22 cellular contexts compared by ENCODE assay signal in the genomic region with DNA sequence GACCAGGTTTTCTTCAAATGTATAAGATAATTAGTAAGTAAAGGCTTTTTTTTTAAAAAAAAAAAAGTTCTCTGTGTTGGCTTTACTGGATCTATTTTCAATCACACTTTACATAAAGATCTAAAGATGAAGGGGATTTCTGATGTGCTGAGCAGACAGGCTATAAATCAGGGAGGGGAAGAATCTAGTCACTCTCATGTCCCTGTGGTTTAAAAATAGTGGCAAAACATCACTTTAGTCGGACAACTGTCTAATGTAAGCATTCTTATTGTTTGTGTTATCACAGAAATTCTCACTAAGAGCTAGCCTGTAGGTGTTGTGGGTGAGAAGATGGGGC.
DNase-seq lines count a peak whose midpoint lies in the region; ATAC-seq, FAIRE-seq and TF ChIP-seq lines count a peak whose summit lies in the region.
"Had no signal": no experiment of that assay in that cellular context is flagged by ENCODE, and none has a peak within 500 bp of the region (broad histone marks: within the 10 kb centered on the region; RNA-seq: fewer than 3 reads in every experiment).

No MANE protein-coding gene starts in this region.

- H3K9ac ChIP-seq in K562 (ENCODE audit: insufficient read depth in 1 of 2, low read depth in 2 of 2, low read length in 2 of 2) = no peak overlapping the region

- H3K79me2 ChIP-seq in OCI-LY7 (ENCODE audit: insufficient read depth, low read depth, low read length) (no peaks in the 10 kb centered on the region), K562 (ENCODE audit: control insufficient read depth, insufficient read depth, low read length) (no peaks in the 10 kb centered on the region)

- no peak for TF ChIP-seq RAD21 in K562 (CRISPR knock-in tag; conservative IDR thresholded peaks at IDR 0.05 in 1 of 2, IDR thresholded peaks at IDR 0.05 in 1 of 2)

- 42% methylated on average over 1 of the region's 1 CpG for WGBS in K562 (ENCODE audit: insufficient coverage, low coverage, missing lambda C conversion rate)

- H3K27me3 Mint-ChIP-seq in stimulated activated naive CD8-positive, alpha-beta T cell treated with anti-CD3 and anti-CD28 coated beads, Interleukin-15, Interleukin-2, amounts not matched to agents 100 ng/mL and 50 ng/mL, for 24 hours = no peaks in the 10 kb centered on the region
- H3K27me3 Mint-ChIP-seq in stimulated activated naive CD8-positive, alpha-beta T cell treated with anti-CD3 and anti-CD28 coated beads, Interleukin-15, amount 100 ng/mL, for 72 hours = no peaks in the 10 kb centered on the region
- H3K27me3 Mint-ChIP-seq: activated CD4-positive, alpha-beta T cell treated with anti-CD3 and anti-CD28 coated beads, Interleukin-2, amount 10 ng/mL, durations not matched to agents 7 days and 5 days had no signal

- H3K27me3 ChIP-seq in K562 (ENCODE audit: control insufficient read depth in 2 of 2, insufficient read depth in 2 of 2, low read length in 2 of 2) = no peaks in the 10 kb centered on the region
- H3K27me3 ChIP-seq: gastroesophageal sphincter, suprapubic skin had no signal

- TF ChIP-seq POLR2A in K562 (conservative IDR thresholded peaks at IDR 0.05) = no peak

- H3K36me3 Mint-ChIP-seq in stimulated activated naive CD8-positive, alpha-beta T cell treated with anti-CD3 and anti-CD28 coated beads, Interleukin-15, Interleukin-2, amounts not matched to agents 100 ng/mL and 50 ng/mL, for 24 hours (ENCODE audit: low read depth) = peaks cover 10% of the 10 kb centered on the region
- H3K36me3 Mint-ChIP-seq: mesothelial cell of epicardium had no signal

- CTCF ChIA-PET in OCI-LY7 (lab: Charles Lee; ENCODE audit: unreplicated experiment) = no interaction called here
- CTCF ChIA-PET in K562 (lab: Yijun Ruan, JAX; ENCODE audit: low intra/inter-chr PET ratio) = no interaction called here

- peak overlapping the region; percentile 79 for H3K27ac Mint-ChIP-seq in stimulated activated naive CD8-positive, alpha-beta T cell treated with anti-CD3 and anti-CD28 coated beads, Interleukin-15, Interleukin-2, amounts not matched to agents 100 ng/mL and 50 ng/mL, for 24 hours
- H3K27ac Mint-ChIP-seq in stimulated activated naive CD8-positive, alpha-beta T cell treated with anti-CD3 and anti-CD28 coated beads, Interleukin-15, amount 100 ng/mL, for 72 hours = peak overlapping the region in 1 of 2 donors; percentile 21
- H3K27ac Mint-ChIP-seq: mesothelial cell of epicardium, nephron had no signal

- H3K9me2 ChIP-seq in OCI-LY7 (ENCODE audit: insufficient read depth, low read length) = no peaks in the 10 kb centered on the region

- in situ Hi-C loops in K562 (cut with MboI) (no loop called here), ACHN (cut with HindIII; ENCODE audit: low pct_ligation_motif_present, low pct_unique_long_range_greater_than_20kb, low sequenced_read_pairs) (no loop called here)

- BruUV-seq in OCI-LY7 (replicated peaks; lab: Mats Ljungman, UMichigan) (no TSS peak), K562 (replicated peaks; lab: Mats Ljungman, UMichigan) (no TSS peak)

- H4K20me1 ChIP-seq in OCI-LY7 (ENCODE audit: insufficient read depth, low read length) (no peaks in the 10 kb centered on the region), K562 (replicated peaks; ENCODE audit: control insufficient read depth, insufficient read depth, low read length) (no peaks in the 10 kb centered on the region)

- H3K4me1 ChIP-seq in OCI-LY7 (ENCODE audit: insufficient read depth, low read length, poor library complexity, severe bottlenecking) = peaks cover 10% of the 10 kb centered on the region
- peaks cover 5 to 36% of the 10 kb centered on the region in 2 experiments; a peak in 4 of 5 replicates for H3K4me1 ChIP-seq in K562 (replicated peaks in 1 of 2; ENCODE audit: control insufficient read depth in 2 of 2, insufficient read depth in 2 of 2, low read length in 2 of 2)
- H3K4me1 ChIP-seq: gastroesophageal sphincter had no signal

- FAIRE-seq in K562 (lab: Jason Lieb, UNC) = no peak
- FAIRE-seq: endometrium, small intestine had no signal

- H3K36me3 ChIP-seq in OCI-LY7 (ENCODE audit: insufficient read depth, low read length) = no peaks in the 10 kb centered on the region
- no peaks in the 10 kb centered on the region; the same call in 2 of the 3 replicates for H3K36me3 ChIP-seq in K562 (ENCODE audit: control insufficient read depth, insufficient read depth, low read length)
- H3K36me3 ChIP-seq: gastroesophageal sphincter had no signal

- H3K9me3 Mint-ChIP-seq in stimulated activated naive CD8-positive, alpha-beta T cell treated with anti-CD3 and anti-CD28 coated beads, Interleukin-15, Interleukin-2, amounts not matched to agents 100 ng/mL and 50 ng/mL, for 24 hours = no peaks in the 10 kb centered on the region
- H3K9me3 Mint-ChIP-seq in stimulated activated naive CD8-positive, alpha-beta T cell treated with anti-CD3 and anti-CD28 coated beads, Interleukin-15, amount 100 ng/mL, for 72 hours = no peaks in the 10 kb centered on the region
- H3K9me3 Mint-ChIP-seq: mesothelial cell of epicardium, nephron had no signal

- no peak for TF ChIP-seq EP300 in K562 (IDR thresholded peaks at IDR 0.05; ENCODE audit: low read length)

- POLR2A ChIA-PET in OCI-LY7 (lab: Charles Lee) (no interaction called here), K562 (lab: Yijun Ruan, JAX) (no interaction called here)

- H3K4me2 ChIP-seq in OCI-LY7 (ENCODE audit: low read length) (peak overlapping the region; percentile 11; the same call in 1 of the 2 replicates), K562 (ENCODE audit: insufficient read depth, low read length) (no peak overlapping the region)

- H3K27ac ChIP-seq in OCI-LY7 (ENCODE audit: low read depth, low read length, poor library complexity, severe bottlenecking) (no peak overlapping the region), K562 (ENCODE audit: extremely low read depth, low read depth, low read length) (no peak overlapping the region)
- H3K27ac ChIP-seq: gastroesophageal sphincter, suprapubic skin had no signal

- H3K9me3 ChIP-seq in OCI-LY7 (ENCODE audit: low read length) (no peaks in the 10 kb centered on the region), K562 (replicated peaks; ENCODE audit: control insufficient read depth, insufficient read depth, low read depth, low read length) (no peaks in the 10 kb centered on the region)
- H3K9me3 ChIP-seq: gastroesophageal sphincter, suprapubic skin had no signal

- intact Hi-C loops in OCI-LY7 (cut with micrococcal nuclease; ENCODE audit: unreplicated experiment) = no loop called here
- intact Hi-C loops in K562 (cut with micrococcal nuclease) = no loop called here

- no peak overlapping the region for H2AFZ ChIP-seq in OCI-LY7 (ENCODE audit: low read length)
- no peak overlapping the region for H2AFZ ChIP-seq in K562 (ENCODE audit: low read depth, low read length)

- H3K4me3 Mint-ChIP-seq in stimulated activated naive CD8-positive, alpha-beta T cell treated with anti-CD3 and anti-CD28 coated beads, Interleukin-15, Interleukin-2, amounts not matched to agents 100 ng/mL and 50 ng/mL, for 24 hours = peak overlapping the region; percentile 46
- peak overlapping the region in 1 of 2 donors; percentile 20 for H3K4me3 Mint-ChIP-seq in stimulated activated naive CD8-positive, alpha-beta T cell treated with anti-CD3 and anti-CD28 coated beads, Interleukin-15, amount 100 ng/mL, for 72 hours
- H3K4me3 Mint-ChIP-seq: activated CD4-positive, alpha-beta T cell treated with anti-CD3 and anti-CD28 coated beads, Interleukin-2, amount 10 ng/mL, durations not matched to agents 7 days and 5 days; mesothelial cell of epicardium; nephron had no signal

- DNase-seq in stimulated activated naive CD8-positive, alpha-beta T cell treated with anti-CD3 and anti-CD28 coated beads, Interleukin-15, amount 100 ng/mL, for 72 hours = no peak
- DNase-seq in OCI-LY7 (ENCODE audit: low spot score) (no peak), K562 (ENCODE audit: extremely low read depth in 1 of 4, low spot score in 3 of 4) (no peak), glomerular visceral epithelial cell (ENCODE audit: extremely low spot score) (no peak), ACHN (no peak)
- DNase-seq: activated CD4-positive, alpha-beta T cell treated with anti-CD3 and anti-CD28 coated beads, Interleukin-2, amount 10 ng/mL, durations not matched to agents 7 days and 5 days; activated naive CD4-positive, alpha-beta T cell; C1 segment of cervical spinal cord; cortex of kidney; islet precursor cell; NCI-H524; retina; small intestine; stimulated activated CD4-positive, alpha-beta T cell treated with anti-CD3 and anti-CD28 coated beads, Interleukin-2, amount 100 ng/mL, for 24 hours had no signal

- TF ChIP-seq CTCF in OCI-LY7 (conservative IDR thresholded peaks at IDR 0.05; ENCODE audit: low read length) (no peak), K562 (IDR thresholded peaks at IDR 0.05 in 2 of 3, conservative IDR thresholded peaks at IDR 0.05 in 1 of 3; ENCODE audit: insufficient read depth in 2 of 3, low read depth in 1 of 3, low read length in 3 of 3) (no peak)

- no peaks in the 10 kb centered on the region for H3K9me1 ChIP-seq in K562 (ENCODE audit: control insufficient read depth, insufficient read depth, low read length)

- H3K4me3 ChIP-seq in OCI-LY7 (ENCODE audit: low read depth, low read length, poor library complexity, severe bottlenecking) (no peak overlapping the region), K562 (no peak overlapping the region)
- H3K4me3 ChIP-seq: gastroesophageal sphincter, suprapubic skin had no signal

- no peak for ATAC-seq in stimulated activated naive CD8-positive, alpha-beta T cell treated with anti-CD3 and anti-CD28 coated beads, Interleukin-15, amount 100 ng/mL, for 72 hours
- no peak for ATAC-seq in K562
- ATAC-seq in HG02938 (IDR thresholded peaks at IDR 0.05; ENCODE audit: unreplicated experiment) = no peak
- ATAC-seq: gastroesophageal sphincter, Panc1 had no signal

- H3K4me1 Mint-ChIP-seq in stimulated activated naive CD8-positive, alpha-beta T cell treated with anti-CD3 and anti-CD28 coated beads, Interleukin-15, Interleukin-2, amounts not matched to agents 100 ng/mL and 50 ng/mL, for 24 hours (ENCODE audit: low read depth) = peaks cover 100% of the 10 kb centered on the region
- H3K4me1 Mint-ChIP-seq in stimulated activated naive CD8-positive, alpha-beta T cell treated with anti-CD3 and anti-CD28 coated beads, Interleukin-15, amount 100 ng/mL, for 72 hours = peaks cover 99% of the 10 kb centered on the region
- H3K4me1 Mint-ChIP-seq: mesothelial cell of epicardium had no signal
